Comparison of ENCODE assay signal across 8 cellular contexts in the genomic region with DNA sequence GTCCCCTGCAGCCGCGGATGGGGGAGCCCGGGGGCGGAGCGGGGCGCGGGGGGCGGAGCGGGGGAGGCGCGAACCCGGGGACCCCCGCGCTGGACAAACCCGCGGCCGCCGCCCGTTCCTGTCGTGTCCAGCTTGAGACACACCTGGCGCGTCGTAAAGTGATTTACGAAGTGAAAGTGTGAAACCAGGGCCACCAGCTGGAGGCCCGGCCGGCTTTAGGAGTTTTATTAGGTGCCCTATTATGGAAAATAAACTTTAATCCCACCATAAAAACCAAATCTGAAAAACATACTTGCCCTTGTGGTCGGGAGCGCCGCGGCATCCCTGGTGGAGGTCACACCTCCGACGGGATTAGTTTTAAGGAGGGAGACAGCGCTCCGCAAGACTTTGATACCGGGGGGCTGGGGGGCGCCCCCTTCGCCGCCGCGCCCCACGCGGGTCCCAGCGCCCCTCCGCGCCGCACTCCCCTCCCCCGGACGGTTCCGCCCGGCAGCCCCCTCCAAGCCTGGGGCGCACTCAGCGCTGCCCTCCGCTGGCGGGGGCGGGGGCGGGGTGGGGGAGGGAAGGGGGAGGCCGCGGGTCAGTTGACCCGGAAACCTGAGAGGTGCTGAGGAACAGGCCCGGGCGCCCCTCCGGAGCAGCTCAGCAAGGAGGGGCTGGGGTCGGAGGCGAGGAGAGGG. TPM values are rescaled to one million over a fixed set of nuclear protein-coding genes. Genes with fewer than 3 reads are reported as not detected.
DNase-seq lines count a peak whose midpoint lies in the region; ATAC-seq, FAIRE-seq and TF ChIP-seq lines count a peak whose summit lies in the region.

No MANE protein-coding gene starts in this region.

- H3K4me3 Mint-ChIP-seq in activated naive CD8-positive, alpha-beta T cell treated with anti-CD3 and anti-CD28 coated beads, Interleukin-2, amount 10 ng/mL, durations not matched to agents 7 days and 5 days: peak overlapping the region; percentile 60

- no peaks in the 10 kb centered on the region for H3K9me2 ChIP-seq in HCT116 (ENCODE audit: insufficient read depth)

- peak overlapping the region; percentile 87 for H3K4me2 ChIP-seq in HCT116 (ENCODE audit: low read length)

- no peaks in the 10 kb centered on the region; a peak in 1 of 4 replicates for H3K36me3 ChIP-seq in HCT116 (ENCODE audit: control insufficient read depth in 1 of 2, insufficient read depth in 2 of 2, low read length in 2 of 2)
- H3K36me3 ChIP-seq in right lobe of liver: no peaks in the 10 kb centered on the region

- H3K4me1 ChIP-seq in HCT116 (ENCODE audit: control insufficient read depth in 1 of 2, insufficient read depth in 2 of 2, low read length in 2 of 2) (peaks cover 5 to 15% of the 10 kb centered on the region in 2 experiments; a peak in 3 of 4 replicates), right lobe of liver (peaks cover 0 to 21% (median 0%) of the 10 kb centered on the region in 4 donors)

- no peaks in the 10 kb centered on the region for H4K20me1 ChIP-seq in HCT116 (ENCODE audit: insufficient read depth)

- H3K9me3 Mint-ChIP-seq in activated naive CD8-positive, alpha-beta T cell treated with anti-CD3 and anti-CD28 coated beads, Interleukin-2, amount 10 ng/mL, durations not matched to agents 7 days and 5 days: no peaks in the 10 kb centered on the region

- H3K27ac ChIP-seq in C4-2B (peak overlapping the region; percentile 38), HCT116 (ENCODE audit: low read depth, low read length) (no peak overlapping the region), right lobe of liver (no peak overlapping the region)

- POLR2A ChIA-PET in HCT116 (lab: Charles Lee): no interaction called here
- POLR2A ChIA-PET in activated naive CD8-positive, alpha-beta T cell treated with anti-CD3 and anti-CD28 coated beads, Interleukin-2, amount 10 ng/mL, durations not matched to agents 7 days and 5 days (lab: Charles Lee): no interaction called here

- TF ChIP-seq RAD21 in HCT116 (IDR thresholded peaks at IDR 0.05; ENCODE audit: low read depth): no peak

- BruUV-seq in HCT116 (replicated peaks; lab: Mats Ljungman, UMichigan): no TSS peak

- H3K4me3 ChIP-seq in HCT116 (replicated peaks in 1 of 2; ENCODE audit: low read depth in 1 of 2, low read length in 2 of 2) (peak overlapping the region; percentile 47 to 59), right lobe of liver (peak overlapping the region; percentile 33 to 42 (median 38))

- 2% methylated on average over 39 of the region's 64 CpGs for WGBS in right lobe of liver (ENCODE audit: insufficient coverage, low coverage, low lambda C conversion rate, missing lambda C conversion rate)

- RAD21 ChIA-PET in HCT116 (lab: Charles Lee; ENCODE audit: low non-redundant PET in 1 of 2, low total read pairs in 2 of 2, uncharacterized antibody in 2 of 2, unreplicated experiment in 2 of 2): no interaction called here

- peaks cover 21% of the 10 kb centered on the region for H3K4me1 Mint-ChIP-seq in activated naive CD8-positive, alpha-beta T cell treated with anti-CD3 and anti-CD28 coated beads, Interleukin-2, amount 10 ng/mL, durations not matched to agents 7 days and 5 days

- no peaks in the 10 kb centered on the region for H3K27me3 ChIP-seq in HCT116 (ENCODE audit: insufficient read depth, low read length)
- peaks cover 0 to 41% of the 10 kb centered on the region in 2 donors for H3K27me3 ChIP-seq in right lobe of liver

- H3K9me3 ChIP-seq in HCT116 (ENCODE audit: control insufficient read depth in 1 of 2, insufficient read depth in 1 of 2, low read depth in 1 of 2, low read length in 2 of 2) (no peaks in the 10 kb centered on the region), right lobe of liver (no peaks in the 10 kb centered on the region)

- H2AFZ ChIP-seq in HCT116 (ENCODE audit: low read depth, low read length, poor library complexity, severe bottlenecking): no peak overlapping the region

- TF ChIP-seq POLR2A in HCT116 (IDR thresholded peaks at IDR 0.05; ENCODE audit: borderline replicate concordance, extremely low read depth, insufficient read depth, insufficient read length) (no peak), right lobe of liver (IDR thresholded peaks at IDR 0.05) (no peak), GM12892 (IDR thresholded peaks at IDR 0.05; ENCODE audit: low read depth, low read length) (no peak)

- CTCF ChIA-PET in HCT116 (lab: Charles Lee): interaction anchor here (1.5 kb wide), 1 partner anchor 11 kb away, joined by 3 read pairs; a partner anchor contains a TSS

- DNase-seq in HCT116 (ENCODE audit: low read depth, low spot score) (no peak), right lobe of liver (no peak), superior temporal gyrus (ENCODE audit: extremely low spot score) (no peak), activated gamma-delta T cell treated with Interleukin-2 at 50 U/mL for 16 hours (no peak), NCI-H2107 (lab: John Stamatoyannopoulos, UW) (no peak), GM12892 (ENCODE audit: insufficient read length) (no peak)
- no peak for DNase-seq in activated naive CD8-positive, alpha-beta T cell treated with anti-CD3 and anti-CD28 coated beads, Interleukin-2, amount 10 ng/mL, durations not matched to agents 7 days and 5 days

- intact Hi-C loops in HCT116 (cut with micrococcal nuclease) (loop anchor here (5.0 kb wide), 1 partner anchor 142 kb away; no protein-coding TSS in a partner anchor), right lobe of liver (cut with DNase I) (no loop called here)

- ATAC-seq in HCT116: peak; percentile 69
- ATAC-seq in activated naive CD8-positive, alpha-beta T cell treated with anti-CD3 and anti-CD28 coated beads, Interleukin-2, amount 10 ng/mL, durations not matched to agents 7 days and 5 days (ENCODE audit: low read depth): no peak
- peak in 2 of 4 donors; percentile 30 to 34 for ATAC-seq in right lobe of liver

- H3K9ac ChIP-seq in HCT116 (ENCODE audit: low read length): peak overlapping the region; percentile 41; the same call in 1 of the 2 replicates

- no peaks in the 10 kb centered on the region for H3K36me3 Mint-ChIP-seq in activated naive CD8-positive, alpha-beta T cell treated with anti-CD3 and anti-CD28 coated beads, Interleukin-2, amount 10 ng/mL, durations not matched to agents 7 days and 5 days

- no peak for FAIRE-seq in GM12892 (lab: Jason Lieb, UNC)

- no peak; the same call in 1 of the 2 replicates for TF ChIP-seq CTCF in C4-2B (conservative IDR thresholded peaks at IDR 0.05)
- TF ChIP-seq CTCF in HCT116 (IDR thresholded peaks at IDR 0.05 in 2 of 3, conservative IDR thresholded peaks at IDR 0.05 in 1 of 3; ENCODE audit: borderline replicate concordance in 1 of 3, insufficient read depth in 1 of 3, low read depth in 2 of 3, low read length in 2 of 3): 0 out of 6 replicates have a peak, but pooled peaks of 1 of the 3 experiments have one; percentile 3
- TF ChIP-seq CTCF in right lobe of liver (IDR thresholded peaks at IDR 0.05): no peak

- H3K79me2 ChIP-seq in HCT116 (ENCODE audit: insufficient read depth, low read length): no peaks in the 10 kb centered on the region

- no peak overlapping the region for H3K27ac Mint-ChIP-seq in activated naive CD8-positive, alpha-beta T cell treated with anti-CD3 and anti-CD28 coated beads, Interleukin-2, amount 10 ng/mL, durations not matched to agents 7 days and 5 days

- H3K27me3 Mint-ChIP-seq in activated naive CD8-positive, alpha-beta T cell treated with anti-CD3 and anti-CD28 coated beads, Interleukin-2, amount 10 ng/mL, durations not matched to agents 7 days and 5 days: peaks cover 86% of the 10 kb centered on the region

TF ChIP-seq in HCT116, 20 proteins besides CTCF, POLR2A, EP300 and RAD21:
- TF ChIP-seq CBX3 (IDR thresholded peaks at IDR 0.05; ENCODE audit: low read depth): no peak
- TF ChIP-seq, protein P1, sequence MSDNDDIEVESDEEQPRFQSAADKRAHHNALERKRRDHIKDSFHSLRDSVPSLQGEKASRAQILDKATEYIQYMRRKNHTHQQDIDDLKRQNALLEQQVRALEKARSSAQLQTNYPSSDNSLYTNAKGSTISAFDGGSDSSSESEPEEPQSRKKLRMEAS (IDR thresholded peaks at IDR 0.05): 0 out of 2 replicates have a peak, but pooled peaks have one; percentile 28
- no peak for TF ChIP-seq EZH2phosphoT487 (IDR thresholded peaks at IDR 0.05; ENCODE audit: borderline replicate concordance)
- TF ChIP-seq YY1 (IDR thresholded peaks at IDR 0.05; ENCODE audit: extremely low read depth, insufficient replicate concordance, low read depth, low read length): no peak
- TF ChIP-seq FOSL1 (IDR thresholded peaks at IDR 0.05; ENCODE audit: low read depth): no peak

RNA-seq across cellular contexts. Expression of a gene that starts 10.3 kb away (rescaled TPM):
- total RNA-seq in HCT116 (2021; ENCODE audit: unreplicated experiment) (7.7 TPM), right lobe of liver (not detected)
- polyA plus RNA-seq in HCT116 (2012): 2.7 and 3.5 TPM in 2 replicates
- not detected for total RNA-seq in activated naive CD8-positive, alpha-beta T cell treated with anti-CD3 and anti-CD28 coated beads, Interleukin-2, amount 10 ng/mL, durations not matched to agents 7 days and 5 days
- 0.45 TPM for polyA plus RNA-seq in GM12892 (2012; ENCODE audit: missing spikeins)

RNA-seq across cellular contexts. Expression of a gene that starts 50.7 kb away (rescaled TPM):
- 35.4 TPM for total RNA-seq in HCT116 (2021; ENCODE audit: unreplicated experiment)
- polyA plus RNA-seq in HCT116 (2012): 16.3 and 16.6 TPM in 2 replicates
- 10 to 100 TPM; 27.2 to 29.8 TPM for total RNA-seq in activated naive CD8-positive, alpha-beta T cell treated with anti-CD3 and anti-CD28 coated beads, Interleukin-2, amount 10 ng/mL, durations not matched to agents 7 days and 5 days
- 10 to 100 TPM in 1 of 6 experiments, 1 to 10 TPM in 5; 6.1 to 10.2 (median 8.1) TPM for total RNA-seq in right lobe of liver
- 16.0 TPM for polyA plus RNA-seq in GM12892 (2012; ENCODE audit: missing spikeins)
